12 cellular contexts compared by ENCODE assay signal in the genomic region with DNA sequence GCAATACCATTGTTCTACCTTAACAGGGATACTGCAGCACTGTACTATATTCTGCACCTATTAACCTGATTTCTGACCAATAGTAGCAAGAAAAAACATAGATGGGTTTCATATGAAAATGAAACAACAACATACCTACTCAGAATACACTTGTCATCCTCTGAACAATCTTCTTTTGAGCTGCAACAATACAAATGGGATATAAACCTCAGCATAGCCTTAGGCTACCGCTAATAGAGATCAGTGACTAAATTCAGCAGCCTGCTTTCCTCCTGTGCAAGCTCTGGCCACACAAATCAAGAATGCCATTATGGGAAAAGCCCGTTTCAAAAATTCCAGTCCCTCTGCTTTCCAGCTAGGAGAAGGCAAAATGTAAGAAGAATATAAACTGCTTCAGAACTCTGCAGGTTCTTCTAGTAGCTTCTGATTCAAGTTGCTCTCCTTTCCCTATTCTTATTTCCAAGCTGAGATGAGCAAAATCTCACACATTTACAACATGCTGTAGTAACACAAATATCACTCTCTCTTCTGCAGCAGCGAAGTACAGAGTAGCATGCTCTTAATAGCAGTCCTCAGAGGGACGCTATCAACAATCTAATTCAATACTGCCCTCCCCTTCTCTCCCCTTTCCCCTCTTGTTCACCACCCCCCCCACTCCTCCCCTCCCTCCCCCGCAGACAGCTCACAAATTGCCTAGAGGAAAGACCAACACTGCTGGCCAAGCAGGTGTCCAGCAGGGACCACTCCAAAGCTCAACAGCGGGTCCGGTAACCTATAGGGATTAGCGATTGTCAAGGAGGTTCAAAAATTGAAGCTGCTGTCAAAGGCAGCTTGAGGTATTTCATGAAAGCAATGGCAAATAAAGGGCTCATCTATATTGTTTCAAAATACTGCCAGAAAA.
A peak's percentile ranks its signal among the peaks of the same experiment; 100 is the strongest.
DNase-seq lines count a peak whose midpoint lies in the region; ATAC-seq and TF ChIP-seq lines count a peak whose summit lies in the region.
"Had no signal": no experiment of that assay in that cellular context is flagged by ENCODE, and none has a peak within 500 bp of the region (broad histone marks: within the 10 kb centered on the region; RNA-seq: fewer than 3 reads in every experiment).

No MANE protein-coding gene starts in this region.

- H3K27ac Mint-ChIP-seq in HFFc6, result no peak overlapping the region
- no peak overlapping the region for H3K27ac Mint-ChIP-seq in endothelial cell (ENCODE audit: unreplicated experiment)

- H3K36me3 Mint-ChIP-seq in HFFc6 (ENCODE audit: low read depth) (no peaks in the 10 kb centered on the region), endothelial cell (ENCODE audit: low read depth, unreplicated experiment) (no peaks in the 10 kb centered on the region)

- H3K4me3 Mint-ChIP-seq in HFFc6 (no peak overlapping the region), endothelial cell (ENCODE audit: unreplicated experiment) (no peak overlapping the region)

- peaks cover 8% of the 10 kb centered on the region for H3K4me1 ChIP-seq in HEK293 (ENCODE audit: control insufficient read depth, insufficient read depth, low read length)
- peaks cover 2% of the 10 kb centered on the region for H3K4me1 ChIP-seq in right cardiac atrium (ENCODE audit: control insufficient read depth, insufficient read depth, low read length)
- H3K4me1 ChIP-seq: ascending aorta had no signal

- H3K27ac ChIP-seq in 22Rv1 (peak overlapping the region; percentile 13; the same call in 1 of the 2 replicates), HEK293 (ENCODE audit: extremely low read depth, low read depth, low read length) (no peak overlapping the region), right cardiac atrium (ENCODE audit: low read length) (no peak overlapping the region)
- H3K27ac ChIP-seq: ascending aorta, neutrophil, PC-9, VCaP had no signal

- no peaks in the 10 kb centered on the region for H3K27me3 ChIP-seq in right cardiac atrium (ENCODE audit: control insufficient read depth, insufficient read depth)
- H3K27me3 ChIP-seq: ascending aorta, neutrophil had no signal

- no peaks in the 10 kb centered on the region for H3K9me3 ChIP-seq in HEK293 (ENCODE audit: control insufficient read depth, insufficient read depth, low read depth, low read length)
- no peaks in the 10 kb centered on the region for H3K9me3 ChIP-seq in right cardiac atrium (ENCODE audit: control insufficient read depth, low read length)
- H3K9me3 ChIP-seq: ascending aorta, neutrophil had no signal

- no peak for TF ChIP-seq CTCF in 22Rv1 (IDR thresholded peaks at IDR 0.05)
- TF ChIP-seq CTCF in HEK293 (tag by site-specific recombination; IDR thresholded peaks at IDR 0.05), result no peak
- TF ChIP-seq CTCF in HFFc6 (IDR thresholded peaks at IDR 0.05), result no peak
- TF ChIP-seq CTCF in endothelial cell (IDR thresholded peaks at IDR 0.05; ENCODE audit: unreplicated experiment), result no peak

- no peaks in the 10 kb centered on the region for H3K36me3 ChIP-seq in HEK293 (ENCODE audit: control insufficient read depth in 2 of 2, insufficient read depth in 1 of 2, low read length in 2 of 2)
- H3K36me3 ChIP-seq: ascending aorta, neutrophil had no signal

- 30% methylated on average over 8 of the region's 8 CpGs for WGBS in right cardiac atrium

- peak in 1 of 2 donors; percentile 20 for ATAC-seq in right cardiac atrium
- no peak for ATAC-seq in GM21529 (IDR thresholded peaks at IDR 0.05; ENCODE audit: unreplicated experiment)

- intact Hi-C loops in right cardiac atrium (cut with DNase I), result no loop called here

- H3K4me1 Mint-ChIP-seq in HFFc6 (ENCODE audit: low read depth) (no peaks in the 10 kb centered on the region), endothelial cell (ENCODE audit: unreplicated experiment) (no peaks in the 10 kb centered on the region)

- no peaks in the 10 kb centered on the region; the same call in 1 of the 2 replicates for H3K27me3 Mint-ChIP-seq in HFFc6 (ENCODE audit: insufficient read depth)
- peaks cover 2% of the 10 kb centered on the region for H3K27me3 Mint-ChIP-seq in endothelial cell (ENCODE audit: unreplicated experiment)

- peak; percentile 68 for DNase-seq in NCI-H748 treated with DMSO at 0.1 percent for 48 hours (lab: John Stamatoyannopoulos, UW)
- no peak for DNase-seq in right cardiac atrium
- no peak for DNase-seq in mesenteric fat pad (ENCODE audit: low spot score)
- DNase-seq in HFFc6, result no peak
- DNase-seq in endothelial cell (ENCODE audit: low spot score), result no peak
- DNase-seq: PC-9 had no signal

- peaks cover 5% of the 10 kb centered on the region; the same call in 1 of the 2 replicates for H3K9me3 Mint-ChIP-seq in HFFc6
- H3K9me3 Mint-ChIP-seq in endothelial cell (ENCODE audit: unreplicated experiment), result no peaks in the 10 kb centered on the region

- POLR2A ChIA-PET in HEK293 (lab: Yijun Ruan, JAX), result no interaction called here

- H3K4me3 ChIP-seq in HEK293 (ENCODE audit: low read depth, low read length), result peak overlapping the region; percentile 11
- H3K4me3 ChIP-seq in right cardiac atrium (ENCODE audit: low read length), result peak overlapping the region; percentile 35
- H3K4me3 ChIP-seq: PC-9 had no signal

- CTCF ChIA-PET in HEK293 (lab: Yijun Ruan, JAX), result interaction anchor here (0.6 to 3.3 kb wide), 2 partner anchors 11 to 465 kb away, joined by 3 to 19 read pairs; no protein-coding TSS in a partner anchor

TF ChIP-seq in HEK293, 187 proteins besides CTCF, POLR2A, EP300 and RAD21:
- TF ChIP-seq ZEB2 (tag by site-specific recombination; IDR thresholded peaks at IDR 0.05), result no peak
- TF ChIP-seq SETDB1 (IDR thresholded peaks at IDR 0.05; ENCODE audit: insufficient read length, low read length), result no peak
- no peak for TF ChIP-seq ZNF747 (tag by site-specific recombination; IDR thresholded peaks at IDR 0.05)
- TF ChIP-seq ZBTB7A (tag by site-specific recombination; IDR thresholded peaks at IDR 0.05; ENCODE audit: low read depth), result no peak
- TF ChIP-seq ZNF629 (tag by site-specific recombination; IDR thresholded peaks at IDR 0.05), result no peak
- no peak for TF ChIP-seq FEZF1 (tag by site-specific recombination; IDR thresholded peaks at IDR 0.05)
- no peak for TF ChIP-seq ZNF701 (tag by site-specific recombination; IDR thresholded peaks at IDR 0.05)
- TF ChIP-seq KLF1 (tag by site-specific recombination; IDR thresholded peaks at IDR 0.05), result no peak
- TF ChIP-seq ZNF354C (tag by site-specific recombination; IDR thresholded peaks at IDR 0.05; ENCODE audit: borderline replicate concordance, low read depth), result no peak
- no peak for TF ChIP-seq ZNF473 (tag by site-specific recombination; IDR thresholded peaks at IDR 0.05)
- no peak for TF ChIP-seq ZNF777 (tag by site-specific recombination; IDR thresholded peaks at IDR 0.05; ENCODE audit: borderline replicate concordance)
